Comparison of ENCODE assay signal across 8 cellular contexts in the genomic region with DNA sequence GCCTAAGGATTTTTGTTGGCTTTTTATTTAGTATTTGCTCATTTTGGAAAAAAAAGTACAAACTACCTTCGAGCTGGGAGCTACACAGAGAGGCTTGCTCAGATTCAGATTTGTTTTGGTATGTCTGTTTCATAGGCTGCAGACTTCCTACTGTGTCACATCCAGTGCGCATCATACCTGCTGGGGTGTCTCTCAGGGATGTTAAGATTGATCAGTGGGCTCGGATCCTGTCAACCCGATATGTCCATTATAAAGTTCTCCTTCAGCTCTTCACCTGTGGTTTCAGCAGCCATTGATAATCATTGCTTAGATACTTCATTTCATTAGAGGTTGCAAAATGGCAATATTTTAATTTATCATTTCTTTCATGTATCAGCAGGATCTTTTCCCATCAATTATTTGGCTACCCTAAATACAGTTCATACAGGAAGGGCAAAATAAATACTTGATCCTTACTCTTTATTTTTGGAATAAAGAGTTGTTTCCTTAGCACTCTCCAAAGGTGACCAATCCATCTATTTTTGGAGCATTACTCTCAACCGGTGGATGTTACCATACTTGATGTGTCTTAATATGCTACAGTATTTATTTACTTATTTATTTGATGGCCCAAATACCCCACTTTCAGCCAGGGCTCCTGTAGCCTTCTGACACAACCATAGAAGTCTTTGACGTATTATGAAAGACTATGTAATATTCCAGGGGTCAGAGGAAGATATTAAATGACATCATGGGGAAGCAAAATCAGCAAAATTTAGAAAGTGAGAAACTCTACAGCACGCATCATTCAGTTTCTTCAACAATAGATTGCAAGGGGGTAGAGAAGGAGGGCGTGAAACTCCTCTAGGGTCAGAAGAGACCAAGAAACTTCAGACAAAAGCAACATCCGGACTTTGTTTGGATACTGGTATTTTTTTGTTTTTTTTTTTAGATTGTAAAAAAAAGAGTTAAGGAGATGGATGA. TPM values are rescaled to one million over a fixed set of nuclear protein-coding genes. Genes with fewer than 3 reads are reported as not detected.
A peak's percentile ranks its signal among the peaks of the same experiment; 100 is the strongest.
DNase-seq lines count a peak whose midpoint lies in the region; ATAC-seq and TF ChIP-seq lines count a peak whose summit lies in the region.

No MANE protein-coding gene starts in this region.

- ATAC-seq in GM21528 (IDR thresholded peaks at IDR 0.05; ENCODE audit: low FRiP score, unreplicated experiment) (no peak), HG03460 (IDR thresholded peaks at IDR 0.05; ENCODE audit: unreplicated experiment) (no peak)

- H3K4me3 Mint-ChIP-seq in H9: peak overlapping the region; percentile 66 to 84

- no peak overlapping the region for H3K27ac Mint-ChIP-seq in H9

- no peak overlapping the region for H2AK5ac ChIP-seq in H9 (ENCODE audit: insufficient read length, low read length)

- H4K20me1 ChIP-seq in BLaER1 (no peaks in the 10 kb centered on the region), H9 (ENCODE audit: control insufficient read depth, insufficient read depth, insufficient read length) (no peaks in the 10 kb centered on the region)

- no peaks in the 10 kb centered on the region for H3K36me3 ChIP-seq in BLaER1
- H3K36me3 ChIP-seq in mucosa of rectum (ENCODE audit: control insufficient read depth in 2 of 2, insufficient read depth in 2 of 2, low read length in 2 of 2): no peaks in the 10 kb centered on the region

- H3T11ph ChIP-seq in H9 (ENCODE audit: low read length): no peak overlapping the region

- no peak overlapping the region for H4K8ac ChIP-seq in H9 (replicated peaks; ENCODE audit: insufficient read length, low read depth, low read length)

- no peak overlapping the region for H3K4ac ChIP-seq in H9 (ENCODE audit: low read depth, low read length)

- H4K91ac ChIP-seq in H9 (ENCODE audit: insufficient read length, low read depth, low read length): no peak overlapping the region

- H2BK120ac ChIP-seq in H9 (ENCODE audit: low read depth, low read length, poor library complexity, severe bottlenecking): no peak overlapping the region

- H3K9ac ChIP-seq in BLaER1: no peak overlapping the region
- H3K9ac ChIP-seq in H9 (ENCODE audit: extremely low read depth, insufficient read length, low read length): no peak overlapping the region
- peak overlapping the region in 1 of 2 donors; percentile 70 for H3K9ac ChIP-seq in mucosa of rectum (ENCODE audit: low read depth in 1 of 2, low read length in 2 of 2)

- H2BK15ac ChIP-seq in H9 (ENCODE audit: low read depth, low read length): no peak overlapping the region

- H4K5ac ChIP-seq in H9 (ENCODE audit: insufficient read length, low read depth, low read length): no peak overlapping the region

- H3K79me1 ChIP-seq in H9 (ENCODE audit: insufficient read depth, low read depth, low read length, poor library complexity, severe bottlenecking): no peaks in the 10 kb centered on the region

- H3K79me2 ChIP-seq in H9 (ENCODE audit: insufficient read depth, low read length): no peaks in the 10 kb centered on the region

- H3K27ac ChIP-seq in BLaER1 (no peak overlapping the region), H9 (ENCODE audit: insufficient read length, low read depth, low read length) (no peak overlapping the region), angular gyrus (ENCODE audit: low read depth, low read length) (peak overlapping the region; percentile 69), mucosa of rectum (ENCODE audit: low read depth in 2 of 2, low read length in 2 of 2) (no peak overlapping the region)

- H3K4me1 ChIP-seq in BLaER1 (peaks cover 20% of the 10 kb centered on the region), H9 (ENCODE audit: insufficient read depth, low read length) (no peaks in the 10 kb centered on the region), mucosa of rectum (ENCODE audit: control insufficient read depth in 2 of 2, insufficient read depth in 2 of 2, low read length in 2 of 2) (peaks cover 4 to 5% of the 10 kb centered on the region in 2 donors)

- H3K23me2 ChIP-seq in H9 (ENCODE audit: insufficient read length, low read depth, low read length, poor library complexity, severe bottlenecking): peaks cover 3% of the 10 kb centered on the region

- H3K4me1 Mint-ChIP-seq in H9: peaks cover 11 to 16% of the 10 kb centered on the region in 2 experiments

- peak overlapping the region; percentile 65 for H3K4me3 ChIP-seq in BLaER1
- peak overlapping the region; percentile 55 to 74 for H3K4me3 ChIP-seq in mucosa of rectum (ENCODE audit: low read length in 2 of 2)

- WGBS in H9 (ENCODE audit: extremely low coverage, insufficient read length, low lambda C conversion rate): no CpG with 5 or more reads among the region's 9 CpGs

- H3K18ac ChIP-seq in H9 (ENCODE audit: insufficient read length, low read depth, low read length): no peak overlapping the region

- H3K56ac ChIP-seq in H9 (ENCODE audit: insufficient read length, low read depth, low read length): no peak overlapping the region

- peaks cover 26% of the 10 kb centered on the region for H3K27me3 Mint-ChIP-seq in H9 (ENCODE audit: low read depth)

- no peak overlapping the region for H2BK5ac ChIP-seq in H9 (ENCODE audit: insufficient read length, low read length)

- H3K9me3 Mint-ChIP-seq in H9: no peaks in the 10 kb centered on the region

- no peak overlapping the region for H2AFZ ChIP-seq in H9 (ENCODE audit: low read length)

- peaks cover 31% of the 10 kb centered on the region for H3K27me3 ChIP-seq in BLaER1
- no peaks in the 10 kb centered on the region; the same call in 1 of the 2 replicates for H3K27me3 ChIP-seq in H9 (ENCODE audit: insufficient read depth, low read length)
- peaks cover 0 to 2% of the 10 kb centered on the region in 2 donors for H3K27me3 ChIP-seq in mucosa of rectum (ENCODE audit: control insufficient read depth in 2 of 2, insufficient read depth in 2 of 2, low read length in 2 of 2)

- H3K9me3 ChIP-seq in BLaER1 (no peaks in the 10 kb centered on the region), H9 (ENCODE audit: control insufficient read depth, low read depth, low read length) (no peaks in the 10 kb centered on the region), mucosa of rectum (ENCODE audit: control insufficient read depth in 2 of 2, low read length in 2 of 2) (no peaks in the 10 kb centered on the region)

- no peak for TF ChIP-seq CTCF in H9 (conservative IDR thresholded peaks at IDR 0.05)

- DNase-seq in H9: no peak
- DNase-seq in occipital lobe (lab: John Stamatoyannopoulos, UW): no peak
- DNase-seq in iPS-NIHi7 (ENCODE audit: extremely low spot score): no peak

- H3K4me2 ChIP-seq in BLaER1 (peak overlapping the region; percentile 88), H9 (ENCODE audit: insufficient read depth, insufficient read length, low read length) (peak overlapping the region; percentile 88)

- no peak overlapping the region for H2BK12ac ChIP-seq in H9 (ENCODE audit: insufficient read length, low read depth, low read length)

- H3K36me3 Mint-ChIP-seq in H9 (ENCODE audit: insufficient read depth in 1 of 3, low read depth in 3 of 3): no peaks in the 10 kb centered on the region

- no peak overlapping the region for H2BK20ac ChIP-seq in H9 (ENCODE audit: low read depth, low read length, poor library complexity, severe bottlenecking)

- H3K14ac ChIP-seq in H9 (ENCODE audit: insufficient read depth, low read length): no peak overlapping the region

- no peak overlapping the region for H3K23ac ChIP-seq in H9 (ENCODE audit: insufficient read length, low read depth, low read length)

RNA-seq across cellular contexts. Expression of a gene that starts 55.3 kb away (rescaled TPM):
- total RNA-seq in H9 (2021): 651 and 657 TPM in 2 replicates
- total RNA-seq in occipital lobe: 459 TPM
